ENCODE assay signal across 8 cellular contexts in the genomic region with DNA sequence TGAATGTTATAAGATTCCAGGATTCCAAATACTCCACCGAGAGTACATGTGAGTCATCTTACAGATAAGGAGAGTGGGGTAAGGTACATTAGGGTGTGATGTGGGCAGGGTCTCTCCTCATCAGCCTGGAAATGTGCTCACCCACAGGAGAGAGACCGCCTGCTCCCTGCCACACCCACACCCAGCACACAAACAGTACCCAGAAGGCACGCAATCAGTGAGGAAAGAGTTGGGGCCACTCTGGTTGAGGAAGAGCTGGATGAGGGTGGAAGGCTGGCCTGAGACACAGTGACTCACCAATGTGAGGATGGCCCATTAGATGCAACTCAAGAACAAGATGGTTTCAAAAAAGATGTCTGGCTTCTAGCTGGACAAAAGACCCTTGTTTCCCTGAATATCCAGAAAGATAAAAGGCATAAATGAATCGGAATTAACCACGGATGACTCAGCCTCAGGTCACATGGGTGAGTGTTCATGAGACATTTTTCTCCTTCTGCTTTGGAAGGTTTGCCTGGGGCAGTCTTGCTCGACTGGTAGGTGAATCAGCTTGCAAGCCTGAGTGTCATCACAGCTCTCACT. TPM values are rescaled to one million over a fixed set of nuclear protein-coding genes. Genes with fewer than 3 reads are reported as not detected.
DNase-seq lines count a peak whose midpoint lies in the region; ATAC-seq and TF ChIP-seq lines count a peak whose summit lies in the region.

No MANE protein-coding gene starts in this region.

- H2AFZ ChIP-seq in fibroblast of lung (ENCODE audit: low read length) = peak overlapping the region; percentile 71

- no peaks in the 10 kb centered on the region for H4K20me1 ChIP-seq in fibroblast of lung (ENCODE audit: control insufficient read depth, extremely low read depth, insufficient read depth, low read length)

- DNase-seq in GOT3 (lab: John Stamatoyannopoulos, UW) (peak; percentile 20), RPMI7951 (ENCODE audit: low read depth) (peak; percentile 99), fibroblast of lung (ENCODE audit: low read depth in 2 of 2) (peak; percentile 81 to 98), NCI-H82 (lab: John Stamatoyannopoulos, UW) (no peak), SHP77 treated with DMSO at 0.1 percent for 48 hours (lab: John Stamatoyannopoulos, UW) (no peak)

- TF ChIP-seq CTCF in fibroblast of lung (conservative IDR thresholded peaks at IDR 0.05 in 1 of 2, IDR thresholded peaks at IDR 0.05 in 1 of 2; ENCODE audit: low read depth in 1 of 2, low read length in 2 of 2) = no peak

- H3K27ac ChIP-seq in fibroblast of lung (ENCODE audit: insufficient read depth, low read length) (peak overlapping the region; percentile 56), skeletal muscle tissue (ENCODE audit: low read depth, low read length) (peak overlapping the region; percentile 30)

- H3K4me1 ChIP-seq in fibroblast of lung (ENCODE audit: control insufficient read depth, extremely low read depth, insufficient read depth, low read length) (peaks cover 12% of the 10 kb centered on the region), skeletal muscle tissue (ENCODE audit: control insufficient read depth in 3 of 3, insufficient read depth in 3 of 3, low read length in 3 of 3) (no peaks in the 10 kb centered on the region)

- H3K4me3 ChIP-seq in fibroblast of lung (replicated peaks in 1 of 4; ENCODE audit: control extremely low read depth in 1 of 4, insufficient read depth in 1 of 4, low read depth in 3 of 4, low read length in 4 of 4) = no peak overlapping the region
- H3K4me3 ChIP-seq in skeletal muscle tissue (ENCODE audit: low read length in 3 of 3) = no peak overlapping the region

- H3K9me3 ChIP-seq in fibroblast of lung (ENCODE audit: control insufficient read depth, insufficient read depth, low read depth, low read length) (no peaks in the 10 kb centered on the region), skeletal muscle tissue (ENCODE audit: control insufficient read depth in 3 of 3, low read length in 3 of 3) (no peaks in the 10 kb centered on the region)

- no peaks in the 10 kb centered on the region for H3K79me2 ChIP-seq in fibroblast of lung (ENCODE audit: control insufficient read depth, insufficient read depth, low read length)

- H3K9ac ChIP-seq in fibroblast of lung (ENCODE audit: insufficient read depth, low read length) (no peak overlapping the region), skeletal muscle tissue (ENCODE audit: low read depth in 1 of 3, low read length in 3 of 3) (no peak overlapping the region)

- ATAC-seq in HG03025 (IDR thresholded peaks at IDR 0.05; ENCODE audit: low FRiP score, unreplicated experiment) (no peak), HG03457 (IDR thresholded peaks at IDR 0.05; ENCODE audit: unreplicated experiment) (no peak)

- no peaks in the 10 kb centered on the region for H3K36me3 ChIP-seq in fibroblast of lung (ENCODE audit: control insufficient read depth, insufficient read depth, low read length)
- no peaks in the 10 kb centered on the region for H3K36me3 ChIP-seq in skeletal muscle tissue (ENCODE audit: control insufficient read depth in 3 of 3, insufficient read depth in 3 of 3, low read length in 3 of 3)

- no peaks in the 10 kb centered on the region for H3K27me3 ChIP-seq in fibroblast of lung (ENCODE audit: control insufficient read depth, insufficient read depth, low read length)
- H3K27me3 ChIP-seq in skeletal muscle tissue (ENCODE audit: control insufficient read depth in 3 of 3, insufficient read depth in 3 of 3, low read length in 3 of 3) = no peaks in the 10 kb centered on the region

- peak overlapping the region; percentile 55 for H3K4me2 ChIP-seq in fibroblast of lung (ENCODE audit: extremely low read depth, insufficient read depth, low read length)

RNA-seq across cellular contexts. Expression of gene LHFPL2, which starts 51.1 kb away (rescaled TPM):
- 35.1 and 38.2 TPM in 2 replicates for total RNA-seq in RPMI7951 (2014; rRNA removed; shearing (Covaris generic))
- total RNA-seq in fibroblast of lung (38.8 and 51.4 TPM in 2 replicates), skeletal muscle tissue (54.8 TPM)
- 13.7 and 27.4 TPM in 2 replicates for polyA plus RNA-seq in fibroblast of lung
- 14.6 and 32.5 TPM in 2 replicates for polyA plus RNA-seq in fibroblast of lung (2012)
- polyA minus RNA-seq in fibroblast of lung (ENCODE audit: low replicate concordance) = 13.7 and 57.6 TPM in 2 replicates

Comparison
In these comparisons a context has a peak if more than half of its experiments do, and no peak if none do; other contexts are left out.
1. DNase-seq: peak in GOT3 (single experiment), RPMI7951 (single experiment) and fibroblast of lung (2 of 2); none in NCI-H82 (single experiment) and SHP77 treated with DMSO at 0.1 percent for 48 hours (single experiment).